Comparison of ENCODE assay signal across 9 cellular contexts in the genomic region with DNA sequence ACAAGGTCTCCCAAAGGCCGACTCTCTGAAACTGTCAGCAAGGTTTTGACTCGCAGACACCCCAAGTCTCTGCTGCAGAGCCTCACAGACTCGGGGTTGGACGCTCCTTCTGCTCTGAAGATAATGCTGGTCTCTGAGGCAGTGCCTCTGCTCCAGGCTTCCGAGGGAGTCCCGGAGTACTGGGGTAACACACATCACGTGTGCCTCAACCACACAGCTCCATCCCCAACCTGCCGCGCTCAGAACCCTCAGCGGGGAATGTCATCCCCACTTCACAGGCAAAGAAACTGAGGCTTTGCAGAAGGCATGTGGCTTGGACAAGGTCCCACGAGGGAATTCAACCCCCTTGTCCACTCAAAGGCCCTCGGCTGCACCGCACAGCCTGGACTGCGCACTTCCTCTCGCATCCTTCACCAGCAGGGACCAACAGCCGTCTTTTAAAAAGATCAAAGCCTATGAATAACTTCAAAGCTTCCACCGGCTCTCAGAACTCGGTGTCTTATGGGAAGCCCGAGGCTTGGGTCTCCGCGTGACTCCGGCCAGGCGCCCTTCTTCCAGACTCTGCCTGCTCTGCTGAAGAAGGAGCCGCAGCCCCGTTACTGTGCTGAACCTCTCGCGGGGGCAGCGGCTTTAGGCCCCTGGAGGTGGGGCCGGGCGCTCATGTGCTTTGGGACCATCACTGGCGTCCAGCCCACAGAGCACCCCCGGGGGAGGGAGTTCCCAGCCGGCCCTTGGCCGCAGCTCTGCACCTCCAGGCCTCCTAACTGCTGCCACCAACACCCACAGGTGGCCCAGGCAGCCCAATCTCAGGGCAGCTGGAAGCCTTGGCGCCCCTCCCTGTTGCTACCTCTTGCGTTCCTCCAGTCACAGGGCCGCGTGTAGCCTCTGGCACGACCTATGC. TPM values are rescaled to one million over a fixed set of nuclear protein-coding genes. Genes with fewer than 3 reads are reported as not detected.
DNase-seq lines count a peak whose midpoint lies in the region; ATAC-seq and TF ChIP-seq lines count a peak whose summit lies in the region.
"Had no signal": no experiment of that assay in that cellular context is flagged by ENCODE, and none has a peak within 500 bp of the region (broad histone marks: within the 10 kb centered on the region; RNA-seq: fewer than 3 reads in every experiment).

No MANE protein-coding gene starts in this region.

- H3K4me1 Mint-ChIP-seq in IgD-negative memory B cell = peaks cover 15 to 22% (median 16%) of the 10 kb centered on the region in 3 donors
- peaks cover 41% of the 10 kb centered on the region for H3K4me1 Mint-ChIP-seq in activated naive CD8-positive, alpha-beta T cell (ENCODE audit: low read depth)

- H2AFZ ChIP-seq in hepatocyte = no peak overlapping the region

- H3K36me3 ChIP-seq in hepatocyte (replicated peaks; ENCODE audit: insufficient read depth, low read depth) = no peaks in the 10 kb centered on the region

- H3K4me3 ChIP-seq in hepatocyte = no peak overlapping the region

- intact Hi-C loops in left colon (cut with DNase I, micrococcal nuclease) = no loop called here

- no peaks in the 10 kb centered on the region for H3K9me3 ChIP-seq in hepatocyte (ENCODE audit: low read depth)

- no peaks in the 10 kb centered on the region for H4K20me1 ChIP-seq in hepatocyte (ENCODE audit: insufficient read depth, poor library complexity, severe bottlenecking)

- ATAC-seq in HG02610 (IDR thresholded peaks at IDR 0.05; ENCODE audit: unreplicated experiment) (no peak), left colon (no peak)

- peak overlapping the region; percentile 71 for H3K4me2 ChIP-seq in hepatocyte

- H3K9me3 Mint-ChIP-seq in IgD-negative memory B cell = no peaks in the 10 kb centered on the region
- H3K9me3 Mint-ChIP-seq in activated naive CD8-positive, alpha-beta T cell (ENCODE audit: low read depth) = no peaks in the 10 kb centered on the region

- no peaks in the 10 kb centered on the region for H3K36me3 Mint-ChIP-seq in IgD-negative memory B cell
- H3K36me3 Mint-ChIP-seq in activated naive CD8-positive, alpha-beta T cell = peaks cover 5% of the 10 kb centered on the region

- peak overlapping the region; percentile 33 to 95 (median 82) for H3K4me3 Mint-ChIP-seq in IgD-negative memory B cell
- H3K4me3 Mint-ChIP-seq in activated naive CD8-positive, alpha-beta T cell = peak overlapping the region; percentile 99

- H3K4me1 ChIP-seq in hepatocyte (ENCODE audit: insufficient read depth) = peaks cover 41% of the 10 kb centered on the region

- H3K27me3 ChIP-seq in hepatocyte = no peaks in the 10 kb centered on the region

- 81% methylated on average over 39 of the region's 39 CpGs for WGBS in hepatocyte (ENCODE audit: low lambda C conversion rate, missing lambda C conversion rate)

- no peaks in the 10 kb centered on the region for H3K9me2 ChIP-seq in hepatocyte (replicated peaks; ENCODE audit: insufficient read depth)

- no peak for TF ChIP-seq CTCF in hepatocyte (IDR thresholded peaks at IDR 0.05; ENCODE audit: poor library complexity)

- no peaks in the 10 kb centered on the region for H3K27me3 Mint-ChIP-seq in IgD-negative memory B cell
- no peaks in the 10 kb centered on the region for H3K27me3 Mint-ChIP-seq in activated naive CD8-positive, alpha-beta T cell

- H3K79me2 ChIP-seq in hepatocyte = peaks cover 8% of the 10 kb centered on the region

- peak overlapping the region in 1 of 3 donors; percentile 59 for H3K27ac Mint-ChIP-seq in IgD-negative memory B cell
- peak overlapping the region; percentile 99 for H3K27ac Mint-ChIP-seq in activated naive CD8-positive, alpha-beta T cell

- H3K27ac ChIP-seq in hepatocyte = peak overlapping the region; percentile 97

- DNase-seq in hepatocyte (ENCODE audit: low spot score) = no peak
- DNase-seq in stimulated activated naive CD4-positive, alpha-beta T cell (lab: John Stamatoyannopoulos, UW) = peak in 4 of 6 experiments; percentile 39 to 58 (median 48)
- DNase-seq in left colon = no peak
- DNase-seq in NCI-H146 treated with DMSO at 0.1 percent for 48 hours (lab: John Stamatoyannopoulos, UW; ENCODE audit: unreplicated experiment) = no peak
- no peak for DNase-seq in OCI-M1 (lab: John Stamatoyannopoulos, UW)
- DNase-seq: NCI-H524 had no signal

RNA-seq across cellular contexts. Expression of a gene that starts 2.2 kb away (rescaled TPM):
- polyA plus RNA-seq in IgD-negative memory B cell (2.9 TPM), hepatocyte (2.7 and 4.3 TPM in 2 replicates)
- total RNA-seq in hepatocyte (4.7 and 5.4 TPM in 2 replicates), left colon (1 to 10 TPM; 2.6 to 4.9 TPM)

RNA-seq across cellular contexts. Expression of a gene that starts 42.5 kb away (rescaled TPM):
- polyA plus RNA-seq in IgD-negative memory B cell (37.4 TPM), hepatocyte (50.9 and 60.3 TPM in 2 replicates)
- total RNA-seq in hepatocyte (12.0 and 22.8 TPM in 2 replicates), left colon (10 to 100 TPM; 26.6 to 36.3 TPM)

RNA-seq across cellular contexts. Expression of a gene that starts 46.9 kb away (rescaled TPM):
- polyA plus RNA-seq in IgD-negative memory B cell (not detected), hepatocyte (not detected in 2 replicates)
- total RNA-seq in hepatocyte (not detected in 2 replicates), left colon (not detected)

Comparison
In these comparisons a context has a peak if more than half of its experiments do, and no peak if none do; other contexts are left out.
1. DNase-seq: peak in stimulated activated naive CD4-positive, alpha-beta T cell (4 of 6); none in hepatocyte (single experiment), left colon (0 of 2), NCI-H146 treated with DMSO at 0.1 percent for 48 hours (single experiment) and OCI-M1 (single experiment).